13 cellular contexts compared by ENCODE assay signal in genomic region chr2:37795938-37796337, GRCh38.
DNase-seq lines count a peak whose midpoint lies in the region; ATAC-seq and TF ChIP-seq lines count a peak whose summit lies in the region.
"Had no signal": no experiment of that assay in that cellular context is flagged by ENCODE, and none has a peak within 500 bp of the region (broad histone marks: within the 10 kb centered on the region; RNA-seq: fewer than 3 reads in every experiment).

No MANE protein-coding gene starts in this region.

- H3K27me3 Mint-ChIP-seq in progenitor cell of endocrine pancreas: no peaks in the 10 kb centered on the region

- H3K36me3 Mint-ChIP-seq in progenitor cell of endocrine pancreas (ENCODE audit: insufficient read depth): no peaks in the 10 kb centered on the region
- H3K36me3 Mint-ChIP-seq: CD8-positive, alpha-beta T cell had no signal

- H3K9me3 Mint-ChIP-seq in progenitor cell of endocrine pancreas (ENCODE audit: low read depth): no peaks in the 10 kb centered on the region
- H3K9me3 Mint-ChIP-seq: CD8-positive, alpha-beta T cell; neural crest cell had no signal

- peaks cover 36% of the 10 kb centered on the region for H3K4me1 Mint-ChIP-seq in progenitor cell of endocrine pancreas (ENCODE audit: low read depth)
- H3K4me1 Mint-ChIP-seq: neural crest cell had no signal

- H3K27ac Mint-ChIP-seq in progenitor cell of endocrine pancreas: peak overlapping the region; percentile 94
- H3K27ac Mint-ChIP-seq: CD8-positive, alpha-beta T cell had no signal

- DNase-seq in Daoy (ENCODE audit: low read depth): peak; percentile 89
- peak; percentile 95 for DNase-seq in M059J (ENCODE audit: low read depth)
- DNase-seq in progenitor cell of endocrine pancreas (ENCODE audit: low spot score, unreplicated experiment): no peak
- no peak for DNase-seq in activated naive CD4-positive, alpha-beta T cell (lab: John Stamatoyannopoulos, UW)
- no peak for DNase-seq in COLO668 (lab: John Stamatoyannopoulos, UW; ENCODE audit: unreplicated experiment)
- DNase-seq: adrenal gland; CD8-positive, alpha-beta T cell; NCI-H2171; T-helper 9 cell had no signal

- TF ChIP-seq CTCF in progenitor cell of endocrine pancreas (IDR thresholded peaks at IDR 0.05; ENCODE audit: unreplicated experiment): no peak

- ATAC-seq in esophagus mucosa: peak; percentile 63
- no peak for ATAC-seq in GM19463 (IDR thresholded peaks at IDR 0.05; ENCODE audit: unreplicated experiment)
- no peak for ATAC-seq in GM21619 (IDR thresholded peaks at IDR 0.05; ENCODE audit: unreplicated experiment)
- ATAC-seq: CD8-positive, alpha-beta T cell had no signal

- H3K4me3 Mint-ChIP-seq in progenitor cell of endocrine pancreas (ENCODE audit: low read depth): no peak overlapping the region
- H3K4me3 Mint-ChIP-seq: CD8-positive, alpha-beta T cell; neural crest cell had no signal

Comparison
In these comparisons a context has a peak if more than half of its experiments do, and no peak if none do; other contexts are left out.
1. DNase-seq: peak in Daoy (single experiment) and M059J (single experiment); none in progenitor cell of endocrine pancreas (single experiment), activated naive CD4-positive, alpha-beta T cell (0 of 4) and COLO668 (single experiment).